In the genomic region with DNA sequence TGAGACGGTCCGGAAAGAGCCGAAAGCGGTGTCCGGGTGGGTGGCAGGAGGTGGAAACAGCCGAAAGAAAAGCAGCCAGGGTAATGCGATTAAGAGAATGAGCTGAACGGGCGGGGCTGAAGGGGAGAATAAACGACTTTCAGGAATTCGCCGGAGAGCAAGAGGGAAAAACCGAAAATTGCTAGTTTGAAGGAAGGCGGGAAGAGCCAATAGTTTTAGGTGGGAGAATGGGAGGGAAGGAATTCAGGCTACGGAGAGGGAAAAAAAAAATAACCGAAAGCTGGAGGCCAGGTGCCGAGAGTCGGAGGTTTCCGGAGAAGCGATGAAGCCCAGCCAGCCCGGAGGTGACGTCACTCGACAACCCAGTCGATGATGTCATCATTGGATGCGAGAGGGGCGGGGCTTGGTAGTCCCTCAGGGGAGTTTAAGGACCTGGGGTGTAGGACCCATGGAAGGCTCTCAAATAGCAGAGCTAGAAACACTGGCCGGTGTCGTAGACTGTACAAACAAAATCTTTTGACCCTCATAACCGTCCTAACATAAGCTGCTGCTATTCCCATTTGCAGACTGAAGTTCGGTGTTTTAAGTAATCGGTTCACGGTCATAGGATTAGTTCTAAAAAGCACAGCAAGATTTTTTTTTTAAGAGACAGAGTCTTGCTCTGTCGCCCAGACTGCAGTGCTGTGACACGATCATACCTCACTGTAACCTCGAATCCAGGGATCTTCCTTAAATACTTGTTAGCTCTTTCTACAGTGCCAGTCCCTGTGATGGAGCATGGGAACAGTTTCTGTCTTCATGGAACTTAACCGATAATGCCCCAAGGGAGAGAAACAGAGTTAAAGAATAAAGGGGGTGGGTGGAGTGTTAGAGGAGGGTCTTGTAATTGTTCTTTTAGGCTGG, we compare ENCODE assay signal across 1 cellular context.
TF ChIP-seq lines count a peak whose summit lies in the region.

Gene ZC3H4 (minus strand): TSS at position 331 of the 903 bp plus-strand sequence. CDS start 1,192 bp downstream, outside the sequence.

TF ChIP-seq in H1, 55 proteins besides CTCF, POLR2A, EP300 and RAD21:
- TF ChIP-seq TAF1 (IDR thresholded peaks at IDR 0.05; ENCODE audit: low read depth, low read length) (peak; percentile 71; the same call in 1 of the 2 replicates), CBX8 (IDR thresholded peaks at IDR 0.05; ENCODE audit: borderline replicate concordance, low read depth, low read length) (no peak), TEAD4 (IDR thresholded peaks at IDR 0.05; ENCODE audit: low read depth, low read length) (no peak), PHF8 (conservative IDR thresholded peaks at IDR 0.05; ENCODE audit: low read depth, low read length) (peak; percentile 63; the same call in 1 of the 2 replicates), NANOG (IDR thresholded peaks at IDR 0.05; ENCODE audit: insufficient read depth, low read depth, low read length, poor library complexity, severe bottlenecking) (no peak), TBP (IDR thresholded peaks at IDR 0.05; ENCODE audit: low read depth, low read length) (peak; percentile 16; the same call in 1 of the 2 replicates), JUN (IDR thresholded peaks at IDR 0.05; ENCODE audit: low read depth, low read length) (peak; percentile 95), SP1 (IDR thresholded peaks at IDR 0.05; ENCODE audit: low read depth, low read length) (peak; percentile 50; the same call in 1 of the 2 replicates), RNF2 (IDR thresholded peaks at IDR 0.05; ENCODE audit: borderline replicate concordance, low read depth, low read length, missing control alignments, poor library complexity, severe bottlenecking) (no peak), SUZ12 (IDR thresholded peaks at IDR 0.05; ENCODE audit: low read length) (no peak), EZH2 (IDR thresholded peaks at IDR 0.05; ENCODE audit: low read depth, low read length, severe bottlenecking) (no peak), CBX5 (IDR thresholded peaks at IDR 0.05; ENCODE audit: low read depth, low read length) (no peak), SIN3A (conservative IDR thresholded peaks at IDR 0.05 in 1 of 2, IDR thresholded peaks at IDR 0.05 in 1 of 2; ENCODE audit: low read depth in 1 of 2, low read length in 2 of 2) (no peak), FOSL1 (IDR thresholded peaks at IDR 0.05; ENCODE audit: insufficient read depth, low read depth, low read length) (no peak), ZNF274 (IDR thresholded peaks at IDR 0.05; ENCODE audit: borderline replicate concordance, extremely low read depth, low read length) (no peak), POLR2AphosphoS5 (IDR thresholded peaks at IDR 0.05; ENCODE audit: low read depth, low read length) (peak; percentile 76; the same call in 1 of the 2 replicates), SIRT6 (IDR thresholded peaks at IDR 0.05; ENCODE audit: low read length) (no peak), JUND (IDR thresholded peaks at IDR 0.05; ENCODE audit: low read length) (peak; percentile 99), BRCA1 (IDR thresholded peaks at IDR 0.05; ENCODE audit: low read depth, low read length) (no peak; the same call in 1 of the 2 replicates), HDAC2 (IDR thresholded peaks at IDR 0.05; ENCODE audit: borderline replicate concordance in 1 of 2, low read depth in 2 of 2, low read length in 2 of 2) (0 out of 4 replicates have a peak, but pooled peaks of 1 of the 2 experiments have one; percentile 13), GABPA (IDR thresholded peaks at IDR 0.05; ENCODE audit: borderline replicate concordance, insufficient read depth, low read length) (peak; percentile 44; the same call in 1 of the 2 replicates), KDM4A (IDR thresholded peaks at IDR 0.05; ENCODE audit: low read depth, low read length, severe bottlenecking) (peak; percentile 16), CEBPB (IDR thresholded peaks at IDR 0.05; ENCODE audit: low read depth, low read length) (peak; percentile 75), ATF2 (IDR thresholded peaks at IDR 0.05; ENCODE audit: low read length) (peak; percentile 99), ASH2L (IDR thresholded peaks at IDR 0.05; ENCODE audit: low read length) (peak; percentile 50), TAF7 (optimal IDR thresholded peaks at IDR 0.05; ENCODE audit: borderline replicate concordance, low read depth, low read length) (peak; percentile 61), SRF (IDR thresholded peaks at IDR 0.05; ENCODE audit: low read depth, low read length) (no peak), CREB1 (IDR thresholded peaks at IDR 0.05) (peak; percentile 97), CHD1 (IDR thresholded peaks at IDR 0.05; ENCODE audit: low read depth, low read length) (no peak), POU5F1 (IDR thresholded peaks at IDR 0.05; ENCODE audit: low read depth, low read length) (no peak), BCL11A (IDR thresholded peaks at IDR 0.05; ENCODE audit: low read depth in 2 of 2, low read length in 2 of 2) (no peak), HDAC6 (IDR thresholded peaks at IDR 0.05; ENCODE audit: low read depth, low read length) (no peak), CHD2 (IDR thresholded peaks at IDR 0.05; ENCODE audit: low read length) (no peak), SAP30 (IDR thresholded peaks at IDR 0.05; ENCODE audit: insufficient read depth, insufficient replicate concordance, low read length) (no peak), EGR1 (IDR thresholded peaks at IDR 0.05; ENCODE audit: borderline replicate concordance, low read depth, low read length) (no peak), MAFK (IDR thresholded peaks at IDR 0.05; ENCODE audit: low read depth, low read length) (no peak), GTF2F1 (IDR thresholded peaks at IDR 0.05; ENCODE audit: borderline replicate concordance, low read depth, low read length) (no peak), YY1 (IDR thresholded peaks at IDR 0.05; ENCODE audit: low read depth, low read length) (no peak), MAX (IDR thresholded peaks at IDR 0.05) (no peak), TCF12 (IDR thresholded peaks at IDR 0.05; ENCODE audit: low read depth, low read length) (no peak), RFX5 (IDR thresholded peaks at IDR 0.05; ENCODE audit: borderline replicate concordance, low read depth, low read length) (no peak)
- TF ChIP-seq, protein P1, sequence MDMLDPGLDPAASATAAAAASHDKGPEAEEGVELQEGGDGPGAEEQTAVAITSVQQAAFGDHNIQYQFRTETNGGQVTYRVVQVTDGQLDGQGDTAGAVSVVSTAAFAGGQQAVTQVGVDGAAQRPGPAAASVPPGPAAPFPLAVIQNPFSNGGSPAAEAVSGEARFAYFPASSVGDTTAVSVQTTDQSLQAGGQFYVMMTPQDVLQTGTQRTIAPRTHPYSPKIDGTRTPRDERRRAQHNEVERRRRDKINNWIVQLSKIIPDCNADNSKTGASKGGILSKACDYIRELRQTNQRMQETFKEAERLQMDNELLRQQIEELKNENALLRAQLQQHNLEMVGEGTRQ (IDR thresholded peaks at IDR 0.05; ENCODE audit: low read length), result no peak
- TF ChIP-seq, protein P2, sequence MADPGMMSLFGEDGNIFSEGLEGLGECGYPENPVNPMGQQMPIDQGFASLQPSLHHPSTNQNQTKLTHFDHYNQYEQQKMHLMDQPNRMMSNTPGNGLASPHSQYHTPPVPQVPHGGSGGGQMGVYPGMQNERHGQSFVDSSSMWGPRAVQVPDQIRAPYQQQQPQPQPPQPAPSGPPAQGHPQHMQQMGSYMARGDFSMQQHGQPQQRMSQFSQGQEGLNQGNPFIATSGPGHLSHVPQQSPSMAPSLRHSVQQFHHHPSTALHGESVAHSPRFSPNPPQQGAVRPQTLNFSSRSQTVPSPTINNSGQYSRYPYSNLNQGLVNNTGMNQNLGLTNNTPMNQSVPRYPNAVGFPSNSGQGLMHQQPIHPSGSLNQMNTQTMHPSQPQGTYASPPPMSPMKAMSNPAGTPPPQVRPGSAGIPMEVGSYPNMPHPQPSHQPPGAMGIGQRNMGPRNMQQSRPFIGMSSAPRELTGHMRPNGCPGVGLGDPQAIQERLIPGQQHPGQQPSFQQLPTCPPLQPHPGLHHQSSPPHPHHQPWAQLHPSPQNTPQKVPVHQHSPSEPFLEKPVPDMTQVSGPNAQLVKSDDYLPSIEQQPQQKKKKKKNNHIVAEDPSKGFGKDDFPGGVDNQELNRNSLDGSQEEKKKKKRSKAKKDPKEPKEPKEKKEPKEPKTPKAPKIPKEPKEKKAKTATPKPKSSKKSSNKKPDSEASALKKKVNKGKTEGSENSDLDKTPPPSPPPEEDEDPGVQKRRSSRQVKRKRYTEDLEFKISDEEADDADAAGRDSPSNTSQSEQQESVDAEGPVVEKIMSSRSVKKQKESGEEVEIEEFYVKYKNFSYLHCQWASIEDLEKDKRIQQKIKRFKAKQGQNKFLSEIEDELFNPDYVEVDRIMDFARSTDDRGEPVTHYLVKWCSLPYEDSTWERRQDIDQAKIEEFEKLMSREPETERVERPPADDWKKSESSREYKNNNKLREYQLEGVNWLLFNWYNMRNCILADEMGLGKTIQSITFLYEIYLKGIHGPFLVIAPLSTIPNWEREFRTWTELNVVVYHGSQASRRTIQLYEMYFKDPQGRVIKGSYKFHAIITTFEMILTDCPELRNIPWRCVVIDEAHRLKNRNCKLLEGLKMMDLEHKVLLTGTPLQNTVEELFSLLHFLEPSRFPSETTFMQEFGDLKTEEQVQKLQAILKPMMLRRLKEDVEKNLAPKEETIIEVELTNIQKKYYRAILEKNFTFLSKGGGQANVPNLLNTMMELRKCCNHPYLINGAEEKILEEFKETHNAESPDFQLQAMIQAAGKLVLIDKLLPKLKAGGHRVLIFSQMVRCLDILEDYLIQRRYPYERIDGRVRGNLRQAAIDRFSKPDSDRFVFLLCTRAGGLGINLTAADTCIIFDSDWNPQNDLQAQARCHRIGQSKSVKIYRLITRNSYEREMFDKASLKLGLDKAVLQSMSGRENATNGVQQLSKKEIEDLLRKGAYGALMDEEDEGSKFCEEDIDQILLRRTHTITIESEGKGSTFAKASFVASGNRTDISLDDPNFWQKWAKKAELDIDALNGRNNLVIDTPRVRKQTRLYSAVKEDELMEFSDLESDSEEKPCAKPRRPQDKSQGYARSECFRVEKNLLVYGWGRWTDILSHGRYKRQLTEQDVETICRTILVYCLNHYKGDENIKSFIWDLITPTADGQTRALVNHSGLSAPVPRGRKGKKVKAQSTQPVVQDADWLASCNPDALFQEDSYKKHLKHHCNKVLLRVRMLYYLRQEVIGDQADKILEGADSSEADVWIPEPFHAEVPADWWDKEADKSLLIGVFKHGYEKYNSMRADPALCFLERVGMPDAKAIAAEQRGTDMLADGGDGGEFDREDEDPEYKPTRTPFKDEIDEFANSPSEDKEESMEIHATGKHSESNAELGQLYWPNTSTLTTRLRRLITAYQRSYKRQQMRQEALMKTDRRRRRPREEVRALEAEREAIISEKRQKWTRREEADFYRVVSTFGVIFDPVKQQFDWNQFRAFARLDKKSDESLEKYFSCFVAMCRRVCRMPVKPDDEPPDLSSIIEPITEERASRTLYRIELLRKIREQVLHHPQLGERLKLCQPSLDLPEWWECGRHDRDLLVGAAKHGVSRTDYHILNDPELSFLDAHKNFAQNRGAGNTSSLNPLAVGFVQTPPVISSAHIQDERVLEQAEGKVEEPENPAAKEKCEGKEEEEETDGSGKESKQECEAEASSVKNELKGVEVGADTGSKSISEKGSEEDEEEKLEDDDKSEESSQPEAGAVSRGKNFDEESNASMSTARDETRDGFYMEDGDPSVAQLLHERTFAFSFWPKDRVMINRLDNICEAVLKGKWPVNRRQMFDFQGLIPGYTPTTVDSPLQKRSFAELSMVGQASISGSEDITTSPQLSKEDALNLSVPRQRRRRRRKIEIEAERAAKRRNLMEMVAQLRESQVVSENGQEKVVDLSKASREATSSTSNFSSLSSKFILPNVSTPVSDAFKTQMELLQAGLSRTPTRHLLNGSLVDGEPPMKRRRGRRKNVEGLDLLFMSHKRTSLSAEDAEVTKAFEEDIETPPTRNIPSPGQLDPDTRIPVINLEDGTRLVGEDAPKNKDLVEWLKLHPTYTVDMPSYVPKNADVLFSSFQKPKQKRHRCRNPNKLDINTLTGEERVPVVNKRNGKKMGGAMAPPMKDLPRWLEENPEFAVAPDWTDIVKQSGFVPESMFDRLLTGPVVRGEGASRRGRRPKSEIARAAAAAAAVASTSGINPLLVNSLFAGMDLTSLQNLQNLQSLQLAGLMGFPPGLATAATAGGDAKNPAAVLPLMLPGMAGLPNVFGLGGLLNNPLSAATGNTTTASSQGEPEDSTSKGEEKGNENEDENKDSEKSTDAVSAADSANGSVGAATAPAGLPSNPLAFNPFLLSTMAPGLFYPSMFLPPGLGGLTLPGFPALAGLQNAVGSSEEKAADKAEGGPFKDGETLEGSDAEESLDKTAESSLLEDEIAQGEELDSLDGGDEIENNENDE (IDR thresholded peaks at IDR 0.05; ENCODE audit: insufficient replicate concordance, low read length), result no peak
- TF ChIP-seq, protein P3, sequence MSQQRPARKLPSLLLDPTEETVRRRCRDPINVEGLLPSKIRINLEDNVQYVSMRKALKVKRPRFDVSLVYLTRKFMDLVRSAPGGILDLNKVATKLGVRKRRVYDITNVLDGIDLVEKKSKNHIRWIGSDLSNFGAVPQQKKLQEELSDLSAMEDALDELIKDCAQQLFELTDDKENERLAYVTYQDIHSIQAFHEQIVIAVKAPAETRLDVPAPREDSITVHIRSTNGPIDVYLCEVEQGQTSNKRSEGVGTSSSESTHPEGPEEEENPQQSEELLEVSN (IDR thresholded peaks at IDR 0.05), result 0 out of 2 replicates have a peak, but pooled peaks have one; percentile 16
